In the genomic region with DNA sequence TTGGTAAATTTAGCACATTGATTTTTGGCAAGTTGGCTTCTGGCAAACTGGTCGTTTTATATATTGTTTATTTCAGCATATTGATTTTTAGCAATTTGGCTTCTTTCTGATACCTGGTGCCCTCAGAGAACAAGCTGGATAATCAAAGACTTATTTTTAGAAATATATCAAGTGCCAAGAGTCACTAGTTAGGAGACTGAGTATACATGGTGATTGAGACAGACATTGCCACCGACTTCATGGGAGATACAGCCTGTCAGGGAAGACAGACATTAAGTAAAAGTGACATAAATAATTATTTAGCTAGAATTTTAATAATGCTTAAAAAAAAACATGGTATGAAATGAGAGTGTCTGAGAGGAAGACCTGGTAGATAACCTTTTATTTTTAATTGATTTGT, we compare ENCODE assay signal across 23 cellular contexts.
"Had no signal": no experiment of that assay in that cellular context is flagged by ENCODE, and none has a peak within 500 bp of the region (broad histone marks: within the 10 kb centered on the region; RNA-seq: fewer than 3 reads in every experiment).

No MANE protein-coding gene starts in this region.

- H3K27me3 ChIP-seq: colonic mucosa, dorsolateral prefrontal cortex, esophagus muscularis mucosa, esophagus squamous epithelium, foreskin keratinocyte, gastrocnemius medialis, gastroesophageal sphincter, heart left ventricle had no signal

- DNase-seq: colonic mucosa; cortex of kidney; dermis blood vessel endothelial cell; dorsolateral prefrontal cortex; effector CD4-positive, alpha-beta T cell; effector CD8-positive, alpha-beta T cell; effector memory CD4-positive, alpha-beta T cell; effector memory CD8-positive, alpha-beta T cell; endodermal cell; erythroblast; esophagus squamous epithelium; foreskin fibroblast; foreskin keratinocyte; foreskin melanocyte; gastrocnemius medialis; glutamatergic neuron; head of caudate nucleus; heart left ventricle had no signal

- H3K4me3 ChIP-seq: colonic mucosa, coronary artery, dorsolateral prefrontal cortex, esophagus muscularis mucosa, esophagus squamous epithelium, gastrocnemius medialis, gastroesophageal sphincter, heart left ventricle had no signal

- H3K36me3 ChIP-seq: colonic mucosa, esophagus muscularis mucosa, esophagus squamous epithelium, gastrocnemius medialis, gastroesophageal sphincter, heart left ventricle had no signal

- H3K4me1 ChIP-seq: colonic mucosa, esophagus muscularis mucosa, esophagus squamous epithelium, foreskin keratinocyte, gastrocnemius medialis, gastroesophageal sphincter had no signal

- H3K27ac ChIP-seq: colonic mucosa, coronary artery, dorsolateral prefrontal cortex, epithelial cell of prostate, esophagus muscularis mucosa, esophagus squamous epithelium, foreskin keratinocyte, gastrocnemius medialis, gastroesophageal sphincter, heart left ventricle had no signal

- ATAC-seq: effector memory CD8-positive, alpha-beta T cell; esophagus mucosa; foreskin keratinocyte; gastrocnemius medialis; gastroesophageal sphincter had no signal

- H3K9me3 ChIP-seq: colonic mucosa, esophagus muscularis mucosa, esophagus squamous epithelium, gastrocnemius medialis had no signal
